Comparison of ENCODE assay signal across 30 cellular contexts in the genomic region with DNA sequence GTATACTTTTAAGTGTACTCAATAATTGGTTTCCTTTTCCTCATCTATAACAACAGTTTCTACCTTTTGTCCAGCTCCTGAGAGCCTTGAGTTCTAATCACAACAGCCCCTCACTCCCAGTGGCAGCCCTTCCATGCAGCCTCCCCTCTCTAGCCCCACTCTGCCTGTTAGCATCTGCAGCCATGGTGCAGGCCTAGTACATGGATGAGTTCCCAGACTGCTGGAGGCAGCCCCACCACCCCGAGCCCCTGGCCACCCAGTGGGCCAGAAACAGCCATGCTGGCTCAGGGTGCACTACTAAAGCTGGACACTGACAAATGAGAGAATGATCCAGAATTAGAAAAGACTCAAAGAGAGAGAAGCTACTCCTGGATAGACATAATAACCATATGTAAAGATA. TPM values are rescaled to one million over a fixed set of nuclear protein-coding genes. Genes with fewer than 3 reads are reported as not detected.
"Had no signal": no experiment of that assay in that cellular context is flagged by ENCODE, and none has a peak within 500 bp of the region (broad histone marks: within the 10 kb centered on the region; RNA-seq: fewer than 3 reads in every experiment).

No MANE protein-coding gene starts in this region.

- FAIRE-seq: bronchial epithelial cell had no signal

- ATAC-seq: activated CD4-positive, alpha-beta T cell treated with anti-CD3 and anti-CD28 coated beads for 36 hours; activated naive CD4-positive, alpha-beta T cell treated with anti-CD3 and anti-CD28 coated beads, Interleukin-2, amount 50 U/mL, for 72 hours; activated T-cell treated with anti-CD3 and anti-CD28 coated beads, Interleukin-2, amount 50 U/mL, for 72 hours; T-helper 17 cell had no signal

- H3K27ac ChIP-seq: brain microvascular endothelial cell, dorsolateral prefrontal cortex had no signal

- H3K27me3 ChIP-seq: ascending aorta, brain microvascular endothelial cell, dorsolateral prefrontal cortex, esophagus muscularis mucosa had no signal

- H3K9me3 Mint-ChIP-seq: activated CD4-positive, alpha-beta memory T cell treated with anti-CD3 and anti-CD28 coated beads, Interleukin-2, amount 10 ng/mL, durations not matched to agents 7 days and 5 days; activated CD4-positive, alpha-beta T cell treated with anti-CD3 and anti-CD28 coated beads, Interleukin-2, amount 10 ng/mL, durations not matched to agents 24 days and 14 days; activated naive CD4-positive, alpha-beta T cell treated with anti-CD3 and anti-CD28 coated beads, Interleukin-2, amount 10 ng/mL, durations not matched to agents 7 days and 5 days; activated naive CD4-positive, alpha-beta T cell treated with anti-CD3 and anti-CD28 coated beads, Interleukin-2, amount 50 U/mL, for 72 hours; activated naive CD8-positive, alpha-beta T cell treated with anti-CD3 and anti-CD28 coated beads, Interleukin-2, amount 10 ng/mL, durations not matched to agents 7 days and 5 days; activated T-cell treated with anti-CD3 and anti-CD28 coated beads, Interleukin-2, amount 50 U/mL, for 24 hours; activated T-cell treated with anti-CD3 and anti-CD28 coated beads, Interleukin-2, amount 50 U/mL, for 72 hours; central memory CD8-positive, alpha-beta T cell; dendritic cell treated with granulocyte-macrophage colony-stimulating factor and Interleukin-4, amounts not matched to agents 40 ng/mL and 50 ng/mL, for 4 days; endodermal cell; T-helper 2 cell treated with Interferon-gamma antibody and Interleukin-4, amounts not matched to agents 5 μg/mL and 100 μg/mL, for 36 hours had no signal

- H3K4me3 Mint-ChIP-seq: activated CD4-positive, alpha-beta memory T cell treated with anti-CD3 and anti-CD28 coated beads, Interleukin-2, amount 10 ng/mL, durations not matched to agents 7 days and 5 days; activated CD4-positive, alpha-beta T cell treated with anti-CD3 and anti-CD28 coated beads for 36 hours; activated CD4-positive, alpha-beta T cell treated with anti-CD3 and anti-CD28 coated beads, Interleukin-2, amount 10 ng/mL, durations not matched to agents 24 days and 14 days; activated naive CD4-positive, alpha-beta T cell treated with anti-CD3 and anti-CD28 coated beads, Interleukin-2, amount 10 ng/mL, durations not matched to agents 7 days and 5 days; activated naive CD8-positive, alpha-beta T cell treated with anti-CD3 and anti-CD28 coated beads, Interleukin-2, amount 10 ng/mL, durations not matched to agents 7 days and 5 days; activated T-cell treated with anti-CD3 and anti-CD28 coated beads, Interleukin-2, amount 50 U/mL, for 24 hours; activated T-cell treated with anti-CD3 and anti-CD28 coated beads, Interleukin-2, amount 50 U/mL, for 72 hours; central memory CD8-positive, alpha-beta T cell; dendritic cell treated with granulocyte-macrophage colony-stimulating factor and Interleukin-4, amounts not matched to agents 40 ng/mL and 50 ng/mL, for 4 days; endodermal cell; T-helper 17 cell; T-helper 2 cell treated with Interferon-gamma antibody and Interleukin-4, amounts not matched to agents 5 μg/mL and 100 μg/mL, for 36 hours had no signal

- H3K9me3 ChIP-seq: ascending aorta, esophagus muscularis mucosa had no signal

- DNase-seq: activated CD4-positive, alpha-beta memory T cell treated with anti-CD3 and anti-CD28 coated beads, Interleukin-2, amount 10 ng/mL, durations not matched to agents 7 days and 5 days; activated CD4-positive, alpha-beta T cell treated with anti-CD3 and anti-CD28 coated beads for 36 hours; activated CD4-positive, alpha-beta T cell treated with anti-CD3 and anti-CD28 coated beads, Interleukin-2, amount 10 ng/mL, durations not matched to agents 24 days and 14 days; activated CD4-positive, CD25-positive, alpha-beta regulatory T cell; activated CD4-positive, CD25-positive, alpha-beta regulatory T cell treated with anti-CD3 and anti-CD28 coated beads, Interleukin-2, amount 50 U/mL, for 72 hours; activated CD8-positive, alpha-beta memory T cell treated with anti-CD3 and anti-CD28 coated beads, Interleukin-2, amount 50 U/mL, for 48 hours; activated gamma-delta T cell; activated naive CD4-positive, alpha-beta T cell; activated naive CD4-positive, alpha-beta T cell treated with anti-CD3 and anti-CD28 coated beads, Interleukin-2, amount 10 ng/mL, durations not matched to agents 7 days and 5 days; activated naive CD8-positive, alpha-beta T cell treated with anti-CD3 and anti-CD28 coated beads, Interleukin-2, amount 10 ng/mL, durations not matched to agents 7 days and 5 days; activated T-cell treated with anti-CD3 and anti-CD28 coated beads for 4 hours; activated T-cell treated with anti-CD3 and anti-CD28 coated beads, Interleukin-2, amount 50 U/mL, for 24 hours; activated T-cell treated with anti-CD3 and anti-CD28 coated beads, Interleukin-2, amount 50 U/mL, for 72 hours; dorsolateral prefrontal cortex; effector memory CD4-positive, alpha-beta T cell; erythroblast; foreskin melanocyte; T-helper 1 cell; T-helper 17 cell; T1000 had no signal

- H3K36me3 ChIP-seq: ascending aorta, brain microvascular endothelial cell, esophagus muscularis mucosa had no signal

- H3K4me3 ChIP-seq: ascending aorta, coronary artery, dorsolateral prefrontal cortex, esophagus muscularis mucosa had no signal

- H3K27ac Mint-ChIP-seq: activated CD4-positive, alpha-beta memory T cell treated with anti-CD3 and anti-CD28 coated beads, Interleukin-2, amount 10 ng/mL, durations not matched to agents 7 days and 5 days; activated CD4-positive, alpha-beta T cell treated with anti-CD3 and anti-CD28 coated beads for 36 hours; activated CD4-positive, alpha-beta T cell treated with anti-CD3 and anti-CD28 coated beads, Interleukin-2, amount 10 ng/mL, durations not matched to agents 24 days and 14 days; activated naive CD4-positive, alpha-beta T cell treated with anti-CD3 and anti-CD28 coated beads, Interleukin-2, amount 10 ng/mL, durations not matched to agents 7 days and 5 days; activated T-cell treated with anti-CD3 and anti-CD28 coated beads, Interleukin-2, amount 50 U/mL, for 24 hours; activated T-cell treated with anti-CD3 and anti-CD28 coated beads, Interleukin-2, amount 50 U/mL, for 72 hours; endodermal cell; T-helper 17 cell; T-helper 2 cell treated with Interferon-gamma antibody and Interleukin-4, amounts not matched to agents 5 μg/mL and 100 μg/mL, for 36 hours had no signal

- H3K27me3 Mint-ChIP-seq: activated CD4-positive, alpha-beta T cell treated with anti-CD3 and anti-CD28 coated beads for 36 hours; activated T-cell treated with anti-CD3 and anti-CD28 coated beads, Interleukin-2, amount 50 U/mL, for 24 hours; central memory CD8-positive, alpha-beta T cell had no signal

- H3K36me3 Mint-ChIP-seq: activated naive CD4-positive, alpha-beta T cell treated with anti-CD3 and anti-CD28 coated beads, Interleukin-2, amount 10 ng/mL, durations not matched to agents 7 days and 5 days; activated naive CD4-positive, alpha-beta T cell treated with anti-CD3 and anti-CD28 coated beads, Interleukin-2, amount 50 U/mL, for 72 hours; activated naive CD8-positive, alpha-beta T cell treated with anti-CD3 and anti-CD28 coated beads, Interleukin-2, amount 10 ng/mL, durations not matched to agents 7 days and 5 days had no signal

RNA-seq across cellular contexts. Expression of gene EMILIN3, which starts 35.7 kb away (rescaled TPM):
- total RNA-seq: activated CD4-positive, alpha-beta memory T cell treated with anti-CD3 and anti-CD28 coated beads, Interleukin-2, amount 10 ng/mL, durations not matched to agents 7 days and 5 days; activated naive CD8-positive, alpha-beta T cell treated with anti-CD3 and anti-CD28 coated beads, Interleukin-2, amount 10 ng/mL, durations not matched to agents 7 days and 5 days; activated T-cell treated with anti-CD3 and anti-CD28 coated beads, Interleukin-2, amount 50 U/mL, for 72 hours; bronchial epithelial cell; T-helper 17 cell had no signal
